ENCODE assay signal across 25 cellular contexts in the genomic region with DNA sequence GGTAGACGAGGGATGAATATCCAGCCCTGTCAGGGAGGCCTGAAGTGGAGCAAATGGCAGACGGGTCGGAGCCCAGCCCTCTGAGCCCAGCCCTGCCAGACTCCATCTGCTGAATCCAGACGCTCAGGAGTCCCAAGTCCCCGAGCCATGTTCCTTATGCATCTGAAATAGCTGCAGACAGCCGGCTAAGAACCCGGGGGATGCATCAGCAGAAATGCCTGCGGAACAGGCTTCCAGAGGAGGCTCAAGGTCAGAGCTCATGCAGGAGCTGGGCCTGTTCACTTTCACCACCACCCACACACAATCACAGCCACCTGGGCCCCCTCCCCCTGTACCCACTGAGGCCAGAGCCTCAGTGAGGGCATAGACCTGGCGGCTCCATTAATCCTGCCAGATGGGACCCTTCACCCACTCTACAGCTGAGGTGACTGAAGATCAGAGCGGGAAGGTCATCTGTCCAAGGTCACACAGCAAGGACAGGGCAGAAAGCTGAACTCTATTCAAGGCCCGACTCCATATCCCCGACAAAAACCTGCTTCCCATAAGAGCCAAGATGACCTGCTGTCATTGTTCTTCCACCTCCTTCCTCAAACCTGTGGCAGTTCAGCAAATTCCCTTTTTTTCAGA.
"Had no signal": no experiment of that assay in that cellular context is flagged by ENCODE, and none has a peak within 500 bp of the region (broad histone marks: within the 10 kb centered on the region; RNA-seq: fewer than 3 reads in every experiment).

No MANE protein-coding gene starts in this region.

- ATAC-seq: mucosa of descending colon; natural killer cell treated with Interleukin-12 subunit alpha and Interleukin-12 subunit beta and Interleukin-15 and Interleukin-18, amount 100 ng/mL, for 72 hours; sciatic nerve; stimulated activated naive CD8-positive, alpha-beta T cell treated with anti-CD3 and anti-CD28 coated beads, Interleukin-15, Interleukin-2, amounts not matched to agents 100 U/mL and 50 U/mL, for 24 hours had no signal

- H3K36me3 ChIP-seq: ascending aorta, brain microvascular endothelial cell, left ventricle myocardium inferior, thoracic aorta, uterus had no signal

- H3K27ac Mint-ChIP-seq: activated naive CD4-positive, alpha-beta T cell treated with anti-CD3 and anti-CD28 coated beads for 36 hours; activated naive CD8-positive, alpha-beta T cell treated with anti-CD3 and anti-CD28 coated beads, Interleukin-2, amount 10 ng/mL, durations not matched to agents 7 days and 5 days; activated T-helper 1 cell treated with anti-CD3 and anti-CD28 coated beads, Interleukin-12 subunit alpha, Interleukin-12 subunit beta, Interleukin-2, Interleukin-4 antibody, amounts not matched to agents 30 ng/mL and 10 ng/mL and 1 ng/mL, durations not matched to agents 14 hours and 24 hours and 36 hours; endodermal cell; natural killer cell treated with Interleukin-12 subunit alpha and Interleukin-12 subunit beta and Interleukin-15 and Interleukin-18, amount 100 ng/mL, for 72 hours; progenitor cell of endocrine pancreas; T-helper 2 cell treated with Interferon-gamma antibody and Interleukin-4, amounts not matched to agents 5 μg/mL and 100 μg/mL, for 36 hours had no signal

- H3K27ac ChIP-seq: ascending aorta, brain microvascular endothelial cell, foreskin keratinocyte, left ventricle myocardium inferior, skin epidermis, thoracic aorta, uterus had no signal

- H3K27me3 Mint-ChIP-seq: activated naive CD8-positive, alpha-beta T cell treated with anti-CD3 and anti-CD28 coated beads, Interleukin-2, amount 10 ng/mL, durations not matched to agents 7 days and 5 days; natural killer cell treated with Interleukin-12 subunit alpha and Interleukin-12 subunit beta and Interleukin-15 and Interleukin-18, amount 100 ng/mL, for 72 hours; type B pancreatic cell had no signal

- H3K9me3 Mint-ChIP-seq: activated naive CD4-positive, alpha-beta T cell treated with anti-CD3 and anti-CD28 coated beads for 36 hours; activated naive CD8-positive, alpha-beta T cell treated with anti-CD3 and anti-CD28 coated beads, Interleukin-2, amount 10 ng/mL, durations not matched to agents 7 days and 5 days; activated T-helper 1 cell treated with anti-CD3 and anti-CD28 coated beads, Interleukin-12 subunit alpha, Interleukin-12 subunit beta, Interleukin-2, Interleukin-4 antibody, amounts not matched to agents 30 ng/mL and 10 ng/mL and 1 ng/mL, durations not matched to agents 14 hours and 24 hours and 36 hours; endodermal cell; natural killer cell treated with Interleukin-12 subunit alpha and Interleukin-12 subunit beta and Interleukin-15 and Interleukin-18, amount 100 ng/mL, for 72 hours; T-helper 2 cell treated with Interferon-gamma antibody and Interleukin-4, amounts not matched to agents 5 μg/mL and 100 μg/mL, for 36 hours; type B pancreatic cell had no signal

- H3K4me3 Mint-ChIP-seq: activated naive CD4-positive, alpha-beta T cell treated with anti-CD3 and anti-CD28 coated beads for 36 hours; activated naive CD8-positive, alpha-beta T cell treated with anti-CD3 and anti-CD28 coated beads, Interleukin-2, amount 10 ng/mL, durations not matched to agents 7 days and 5 days; activated T-helper 1 cell treated with anti-CD3 and anti-CD28 coated beads, Interleukin-12 subunit alpha, Interleukin-12 subunit beta, Interleukin-2, Interleukin-4 antibody, amounts not matched to agents 30 ng/mL and 10 ng/mL and 1 ng/mL, durations not matched to agents 14 hours and 24 hours and 36 hours; endodermal cell; natural killer cell treated with Interleukin-12 subunit alpha and Interleukin-12 subunit beta and Interleukin-15 and Interleukin-18, amount 100 ng/mL, for 72 hours; T-helper 2 cell treated with Interferon-gamma antibody and Interleukin-4, amounts not matched to agents 5 μg/mL and 100 μg/mL, for 36 hours; type B pancreatic cell had no signal

- H3K27me3 ChIP-seq: ascending aorta, brain microvascular endothelial cell, foreskin keratinocyte, uterus had no signal

- H3K4me3 ChIP-seq: ascending aorta, left ventricle myocardium inferior, mucosa of descending colon, skin epidermis, thoracic aorta, uterus had no signal

- H3K36me3 Mint-ChIP-seq: activated naive CD8-positive, alpha-beta T cell treated with anti-CD3 and anti-CD28 coated beads, Interleukin-2, amount 10 ng/mL, durations not matched to agents 7 days and 5 days; natural killer cell treated with Interleukin-12 subunit alpha and Interleukin-12 subunit beta and Interleukin-15 and Interleukin-18, amount 100 ng/mL, for 72 hours had no signal

- H3K9me3 ChIP-seq: ascending aorta, left ventricle myocardium inferior, mucosa of descending colon, thoracic aorta, uterus had no signal

- H3K4me1 ChIP-seq: ascending aorta, foreskin keratinocyte, left ventricle myocardium inferior had no signal

- DNase-seq: activated CD4-positive, alpha-beta T cell treated with anti-CD3 and anti-CD28 coated beads for 4 hours; activated CD4-positive, alpha-beta T cell treated with anti-CD3 and anti-CD28 coated beads, Interleukin-2, amount 50 U/mL, for 4 hours; activated CD8-positive, alpha-beta memory T cell treated with anti-CD3 and anti-CD28 coated beads for 24 hours; activated effector memory CD4-positive, alpha-beta T cell treated with anti-CD3 and anti-CD28 coated beads, Interleukin-2, amount 50 U/mL, for 16 hours; activated naive CD4-positive, alpha-beta T cell treated with anti-CD3 and anti-CD28 coated beads for 36 hours; activated naive CD8-positive, alpha-beta T cell treated with anti-CD3 and anti-CD28 coated beads, Interleukin-2, amount 10 ng/mL, durations not matched to agents 7 days and 5 days; activated T-cell treated with anti-CD3 and anti-CD28 coated beads, Interleukin-2, amount 50 U/mL, for 1 hour; brain microvascular endothelial cell; endodermal cell; foreskin keratinocyte; left ventricle myocardium inferior; mucosa of descending colon; stimulated activated CD4-positive, alpha-beta T cell treated with anti-CD3 and anti-CD28 coated beads, Interleukin-12 subunit alpha, Interleukin-12 subunit beta, amount 100 ng/mL, for 4 hours; stimulated activated CD4-positive, alpha-beta T cell treated with anti-CD3 and anti-CD28 coated beads, Interleukin-4, amount 100 ng/mL, for 1 hour; stimulated activated naive CD8-positive, alpha-beta T cell treated with anti-CD3 and anti-CD28 coated beads, Interleukin-15, Interleukin-2, amounts not matched to agents 100 U/mL and 50 U/mL, for 24 hours; uterus had no signal
